Comparison of ENCODE assay signal across 8 cellular contexts in the genomic region with DNA sequence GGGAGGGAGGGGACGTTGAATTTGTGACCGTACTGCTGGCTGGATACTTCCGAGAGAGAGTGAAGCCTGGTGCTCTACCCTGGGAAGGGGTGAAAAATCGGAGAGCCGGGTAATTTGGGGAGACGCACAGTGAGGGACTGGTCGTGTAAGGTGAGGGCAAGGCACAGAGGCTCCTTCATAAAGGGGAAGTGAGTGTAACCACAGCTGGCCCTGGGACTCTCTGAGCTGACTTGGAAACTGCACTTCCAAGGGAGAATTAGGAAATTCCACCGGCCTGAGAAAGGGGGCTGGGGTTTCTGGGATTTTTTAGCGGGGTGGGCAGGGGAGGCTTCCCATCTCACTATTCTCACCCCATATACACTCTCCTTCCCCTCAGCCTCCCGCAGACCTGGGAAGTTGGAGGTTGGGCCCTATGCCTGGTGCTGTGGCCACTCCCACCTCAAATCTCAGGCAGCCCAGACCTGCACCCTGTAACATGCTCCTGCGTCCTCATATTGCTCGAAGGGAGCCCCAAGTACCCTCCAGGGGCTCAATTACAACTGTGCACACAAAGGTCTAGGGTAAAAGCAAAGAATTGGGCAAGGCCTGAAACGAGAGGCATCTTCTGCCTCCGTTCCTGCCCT.
DNase-seq lines count a peak whose midpoint lies in the region; ATAC-seq, FAIRE-seq and TF ChIP-seq lines count a peak whose summit lies in the region.

No MANE protein-coding gene starts in this region.

- H3K36me3 ChIP-seq in PC-3 (ENCODE audit: low read depth, low read length) (no peaks in the 10 kb centered on the region), esophagus (ENCODE audit: control insufficient read depth in 2 of 2, insufficient read depth in 2 of 2, low read length in 1 of 2) (no peaks in the 10 kb centered on the region), neural cell (ENCODE audit: insufficient read depth, low read length) (peaks cover 6% of the 10 kb centered on the region)

- H4K20me1 ChIP-seq in PC-3 (ENCODE audit: low read length) (no peaks in the 10 kb centered on the region; the same call in 1 of the 2 replicates), neural cell (ENCODE audit: insufficient read depth) (peaks cover 8% of the 10 kb centered on the region)

- H3K27me3 ChIP-seq in PC-3 (ENCODE audit: low read length) (no peaks in the 10 kb centered on the region), esophagus (ENCODE audit: control insufficient read depth in 1 of 2, insufficient read depth in 2 of 2, low read length in 2 of 2) (no peaks in the 10 kb centered on the region), neural cell (ENCODE audit: insufficient read depth, low read depth, low read length) (no peaks in the 10 kb centered on the region)

- TF ChIP-seq RAD21 in neural cell (conservative IDR thresholded peaks at IDR 0.05) = no peak

- no peak for FAIRE-seq in GM19239 (lab: Jason Lieb, UNC)

- H3K9me3 ChIP-seq in PC-3 (ENCODE audit: low read length) (no peaks in the 10 kb centered on the region), esophagus (ENCODE audit: control insufficient read depth in 2 of 2, insufficient read depth in 1 of 2, low read depth in 1 of 2, low read length in 1 of 2) (no peaks in the 10 kb centered on the region), neural cell (ENCODE audit: low read length) (no peaks in the 10 kb centered on the region)

- POLR2A ChIA-PET in PC-3 (lab: Charles Lee; ENCODE audit: unreplicated experiment) = no interaction called here

- intact Hi-C loops in PC-3 (cut with micrococcal nuclease) = no loop called here

- no peak for TF ChIP-seq EP300 in neural cell (conservative IDR thresholded peaks at IDR 0.05; ENCODE audit: poor library complexity, severe bottlenecking)

- H2AFZ ChIP-seq in PC-3 (ENCODE audit: low read length) (peak overlapping the region; percentile 65; the same call in 1 of the 2 replicates), neural cell (ENCODE audit: low read depth, low read length) (no peak overlapping the region)

- no peaks in the 10 kb centered on the region; the same call in 1 of the 2 replicates for H3K79me2 ChIP-seq in PC-3 (ENCODE audit: low read length)
- peaks cover 98% of the 10 kb centered on the region for H3K79me2 ChIP-seq in neural cell (replicated peaks; ENCODE audit: insufficient read depth, low read length)

- TF ChIP-seq CTCF in PC-3 (conservative IDR thresholded peaks at IDR 0.05; ENCODE audit: low read depth, low read length) = no peak
- no peak for TF ChIP-seq CTCF in neural cell (IDR thresholded peaks at IDR 0.05; ENCODE audit: poor library complexity, severe bottlenecking)

- TSS peak; percentile 23 for BruUV-seq in PC-3 (replicated peaks; lab: Mats Ljungman, UMichigan)

- CTCF ChIA-PET in PC-3 (lab: Charles Lee) = no interaction called here

- H3F3A ChIP-seq in PC-3 (ENCODE audit: low read length, unreplicated experiment) (no peaks in the 10 kb centered on the region), neural cell (ENCODE audit: insufficient read depth, low read length, poor library complexity, severe bottlenecking) (no peaks in the 10 kb centered on the region)

- WGBS in esophagus, 2 donors = 28 to 32% methylated on average over 14 of the region's 14 CpGs

- H3K4me1 ChIP-seq in PC-3 (ENCODE audit: insufficient read depth, low read length) (peaks cover 17% of the 10 kb centered on the region), esophagus (ENCODE audit: control insufficient read depth in 2 of 2, insufficient read depth in 2 of 2, low read length in 1 of 2) (peaks cover 4 to 15% of the 10 kb centered on the region in 2 donors)

- no peak overlapping the region for H3K27ac ChIP-seq in PC-3 (ENCODE audit: low read length)
- peak overlapping the region; percentile 31 to 70 for H3K27ac ChIP-seq in esophagus (ENCODE audit: low read depth in 2 of 2, low read length in 1 of 2)
- H3K27ac ChIP-seq in neural cell (ENCODE audit: low read length) = peak overlapping the region; percentile 92

- DNase-seq in CD1c-positive myeloid dendritic cell (ENCODE audit: extremely low spot score) (peak; percentile 66), PC-3 (no peak), GM19239 (ENCODE audit: insufficient read length, low spot score) (no peak), NCI-H2107 treated with DMSO at 0.1 percent for 48 hours (lab: John Stamatoyannopoulos, UW; ENCODE audit: unreplicated experiment) (no peak)

- H3K4me2 ChIP-seq in PC-3 (ENCODE audit: low read length) (peak overlapping the region; percentile 90), neural cell (ENCODE audit: low read length) (peak overlapping the region; percentile 78)

- H3K4me3 ChIP-seq in PC-3 (ENCODE audit: low read length) (peak overlapping the region; percentile 79), esophagus (ENCODE audit: low read depth in 1 of 2, low read length in 2 of 2) (peak overlapping the region; percentile 69 to 72), neural cell (ENCODE audit: low read length) (peak overlapping the region; percentile 94)

- H3K9me2 ChIP-seq in PC-3 (replicated peaks; ENCODE audit: low read length) = no peaks in the 10 kb centered on the region
- H3K9me2 ChIP-seq in neural cell (ENCODE audit: insufficient read depth, low read length) = no peaks in the 10 kb centered on the region

- H3K9ac ChIP-seq in PC-3 (ENCODE audit: low read length) = no peak overlapping the region
- peak overlapping the region; percentile 89 for H3K9ac ChIP-seq in neural cell (ENCODE audit: low read length)

- ATAC-seq in PC-3 = no peak
- ATAC-seq in GM21786 (IDR thresholded peaks at IDR 0.05; ENCODE audit: unreplicated experiment) = no peak
- no peak for ATAC-seq in HG03439 (IDR thresholded peaks at IDR 0.05; ENCODE audit: unreplicated experiment)

TF ChIP-seq in neural cell, 6 proteins besides CTCF, POLR2A, EP300 and RAD21:
- TF ChIP-seq POLR2AphosphoS5 (IDR thresholded peaks at IDR 0.05) (no peak), REST (IDR thresholded peaks at IDR 0.05; ENCODE audit: borderline replicate concordance) (no peak), SMC3 (conservative IDR thresholded peaks at IDR 0.05; ENCODE audit: poor library complexity) (no peak), TAF1 (IDR thresholded peaks at IDR 0.05; ENCODE audit: low read depth) (no peak), EZH2 (IDR thresholded peaks at IDR 0.05; ENCODE audit: borderline replicate concordance, insufficient read depth, low read length, poor library complexity, severe bottlenecking) (no peak), MXI1 (conservative IDR thresholded peaks at IDR 0.05; ENCODE audit: poor library complexity, severe bottlenecking) (no peak)
